8 cellular contexts compared by ENCODE assay signal in the genomic region with DNA sequence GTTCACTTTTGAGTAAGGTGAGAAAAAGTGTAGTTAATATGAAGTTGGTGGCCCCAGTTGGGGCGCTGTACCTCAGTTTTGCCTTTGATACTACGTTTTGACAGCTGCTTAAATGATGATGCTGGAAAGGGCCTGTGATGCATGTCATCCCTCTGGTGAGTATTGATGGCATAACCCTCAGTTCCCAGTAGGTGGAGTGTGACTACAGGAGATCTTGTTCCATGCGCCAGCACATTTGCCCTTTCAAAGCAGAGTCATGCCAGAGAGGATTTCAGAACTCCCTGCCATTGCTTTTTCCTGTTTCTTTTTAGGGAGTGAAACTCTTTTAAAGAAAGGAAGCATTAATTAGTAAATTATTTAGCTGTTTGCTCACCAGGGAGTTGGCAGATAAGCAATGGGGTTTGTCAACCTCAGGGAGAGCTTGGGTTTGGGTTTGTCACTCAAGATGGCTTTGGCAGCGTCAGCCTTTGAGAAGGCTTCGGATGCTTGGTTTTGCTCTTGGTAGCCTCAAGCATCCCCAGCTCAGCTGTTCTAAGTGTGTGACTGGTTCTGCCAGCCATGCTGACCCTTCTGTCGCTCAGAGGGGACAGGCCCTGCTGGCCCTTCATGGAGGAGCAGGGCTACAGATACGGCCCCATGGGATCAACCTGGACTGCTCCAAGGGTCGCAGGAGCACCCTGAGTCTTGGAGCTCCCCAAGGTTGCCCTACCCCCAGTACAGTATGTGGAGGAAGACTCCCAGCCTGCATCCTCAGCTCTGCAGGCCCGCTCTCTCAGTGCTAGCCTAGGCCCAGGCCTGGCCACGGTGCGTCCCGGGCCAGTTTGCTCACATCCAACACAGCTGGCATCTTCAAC. TPM values are rescaled to one million over a fixed set of nuclear protein-coding genes. Genes with fewer than 3 reads are reported as not detected.
DNase-seq lines count a peak whose midpoint lies in the region; ATAC-seq and TF ChIP-seq lines count a peak whose summit lies in the region.

No MANE protein-coding gene starts in this region.

- H3K27ac Mint-ChIP-seq in T-helper 17 cell, result no peak overlapping the region

- no peak overlapping the region for H3K4me3 Mint-ChIP-seq in T-helper 17 cell

- TF ChIP-seq CTCF in kidney epithelial cell (IDR thresholded peaks at IDR 0.05; ENCODE audit: insufficient read depth, low read length, poor library complexity, severe bottlenecking), result peak; percentile 85

- peak; percentile 41 for ATAC-seq in GM18858 (IDR thresholded peaks at IDR 0.05; ENCODE audit: unreplicated experiment)
- peak; percentile 73 for ATAC-seq in HG03045 (IDR thresholded peaks at IDR 0.05; ENCODE audit: unreplicated experiment)
- peak; percentile 95 for ATAC-seq in T-helper 17 cell

- no peaks in the 10 kb centered on the region for H3K27me3 ChIP-seq in kidney epithelial cell (ENCODE audit: control insufficient read depth, insufficient read depth, low read length)

- H3K4me3 ChIP-seq in kidney epithelial cell (ENCODE audit: low read depth, low read length), result no peak overlapping the region

- no peaks in the 10 kb centered on the region for H3K27me3 Mint-ChIP-seq in T-helper 17 cell

- H3K4me1 Mint-ChIP-seq in T-helper 17 cell, result peaks cover 2% of the 10 kb centered on the region

- H3K36me3 ChIP-seq in kidney epithelial cell (ENCODE audit: control insufficient read depth, insufficient read depth, low read length), result no peaks in the 10 kb centered on the region

- DNase-seq in Ammon's horn (ENCODE audit: low spot score) (peak; percentile 92), NCI-H187 treated with DMSO at 0.1 percent for 48 hours (lab: John Stamatoyannopoulos, UW) (peak; percentile 35), T-helper 17 cell (no peak), cerebellar cortex (ENCODE audit: low spot score) (peak; percentile 82), kidney epithelial cell (ENCODE audit: low read depth) (peak; percentile 44)
- peak; percentile 42 for DNase-seq in stimulated activated CD4-positive, alpha-beta T cell treated with anti-CD3 and anti-CD28 coated beads, Interleukin-1b, Interleukin-23, amount 100 ng/mL, for 48 hours

- H3K9me3 ChIP-seq in T-helper 17 cell (ENCODE audit: control insufficient read depth, low read length, poor library complexity, severe bottlenecking), result no peaks in the 10 kb centered on the region

- H3K36me3 Mint-ChIP-seq in T-helper 17 cell (ENCODE audit: low read depth), result no peaks in the 10 kb centered on the region

RNA-seq across cellular contexts. Expression of gene ARMC9, which starts 29.1 kb away (rescaled TPM):
- total RNA-seq in T-helper 17 cell (under 1 TPM; 0.37 to 0.73 TPM), kidney epithelial cell (20.0 and 27.5 TPM in 2 replicates)

Comparison
In these comparisons a context has a peak if more than half of its experiments do, and no peak if none do; other contexts are left out.
1. DNase-seq: peak in Ammon's horn (single experiment), NCI-H187 treated with DMSO at 0.1 percent for 48 hours (single experiment), cerebellar cortex (single experiment), kidney epithelial cell (single experiment) and stimulated activated CD4-positive, alpha-beta T cell treated with anti-CD3 and anti-CD28 coated beads, Interleukin-1b, Interleukin-23, amount 100 ng/mL, for 48 hours (single experiment); none in T-helper 17 cell (0 of 3).
2. ATAC-seq: peak in every context shown above with its lines; median percentile 95 in T-helper 17 cell; 73 in HG03045; 41 in GM18858.
3. RNA of gene ARMC9, which starts 29.1 kb away (total RNA-seq): 20.0 to 27.5 TPM in kidney epithelial cell; 0.37 to 0.73 TPM in T-helper 17 cell; every median in the first group is over 10 times any median in the second.